Comparison of ENCODE assay signal across 8 cellular contexts in the genomic region with DNA sequence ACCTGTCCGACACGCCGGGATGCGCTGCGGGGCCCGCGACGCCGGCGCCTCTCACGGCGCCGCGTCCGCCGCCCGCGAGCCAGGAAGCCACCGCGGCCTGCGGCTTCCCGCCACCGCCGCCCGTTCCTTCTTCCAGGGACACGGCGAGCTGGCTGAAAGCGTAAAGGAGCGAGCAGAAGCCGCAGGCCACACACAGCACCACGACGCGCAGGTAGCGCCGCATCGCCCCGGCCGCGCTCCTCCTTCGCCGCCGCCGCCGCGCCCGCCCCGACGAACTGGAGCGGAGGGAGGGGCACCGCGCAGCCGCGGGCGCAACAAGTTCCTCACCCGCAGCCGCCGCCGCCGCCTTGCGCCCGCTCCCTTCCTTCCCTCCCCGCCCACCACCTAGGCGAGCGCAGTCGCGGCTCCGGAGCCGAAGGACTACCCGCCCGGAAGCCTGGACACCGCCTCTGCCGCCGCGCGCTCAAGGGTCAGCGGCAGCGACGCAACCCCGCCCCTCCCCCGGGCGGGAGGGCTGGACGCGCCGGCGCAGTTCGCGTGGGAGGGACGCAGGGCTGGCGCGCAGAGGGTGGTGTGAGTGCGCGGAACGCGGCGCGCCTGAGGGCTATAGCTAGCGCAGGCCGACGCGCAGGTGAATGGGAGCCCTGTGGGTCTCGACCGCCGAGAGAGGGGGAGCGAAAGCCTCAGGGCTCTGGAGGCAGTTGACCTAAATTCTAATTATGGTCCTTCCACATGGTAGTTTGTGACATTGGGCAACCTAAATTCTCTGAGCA. TPM values are rescaled to one million over a fixed set of nuclear protein-coding genes. Genes with fewer than 3 reads are reported as not detected.
A peak's percentile ranks its signal among the peaks of the same experiment; 100 is the strongest.
DNase-seq lines count a peak whose midpoint lies in the region; ATAC-seq and TF ChIP-seq lines count a peak whose summit lies in the region.

A gene with protein sequence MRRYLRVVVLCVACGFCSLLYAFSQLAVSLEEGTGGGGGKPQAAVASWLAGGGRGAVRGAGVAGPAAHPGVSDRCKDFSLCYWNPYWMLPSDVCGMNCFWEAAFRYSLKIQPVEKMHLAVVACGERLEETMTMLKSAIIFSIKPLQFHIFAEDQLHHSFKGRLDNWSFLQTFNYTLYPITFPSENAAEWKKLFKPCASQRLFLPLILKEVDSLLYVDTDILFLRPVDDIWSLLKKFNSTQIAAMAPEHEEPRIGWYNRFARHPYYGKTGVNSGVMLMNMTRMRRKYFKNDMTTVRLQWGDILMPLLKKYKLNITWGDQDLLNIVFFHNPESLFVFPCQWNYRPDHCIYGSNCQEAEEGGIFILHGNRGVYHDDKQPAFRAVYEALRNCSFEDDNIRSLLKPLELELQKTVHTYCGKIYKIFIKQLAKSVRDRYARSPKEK (minus strand): TSS at position 451 of the 773 bp plus-strand sequence. CDS start 228 bp downstream, at position 223.

- no peaks in the 10 kb centered on the region for H3K27me3 Mint-ChIP-seq in activated B cell treated with CpG ODN at 0.5 μM for 24 hours

- H3K9me3 ChIP-seq in spleen, result no peaks in the 10 kb centered on the region

- ATAC-seq in GM18873 (IDR thresholded peaks at IDR 0.05; ENCODE audit: low FRiP score, unreplicated experiment) (peak; percentile 91), HG03135 (IDR thresholded peaks at IDR 0.05; ENCODE audit: unreplicated experiment) (peak; percentile 93), activated B cell treated with CpG ODN at 0.5 μM for 24 hours (ENCODE audit: low read depth) (peak; percentile 94)

- H3K4me3 ChIP-seq in AG04449 (ENCODE audit: low read depth, low read length), result peak within 1 kb of the TSS; percentile 69
- H3K4me3 ChIP-seq in spleen, result peak within 1 kb of the TSS; percentile 69 to 90 (median 76)

- intact Hi-C loops in activated B cell treated with CpG ODN at 0.5 μM for 24 hours (cut with micrococcal nuclease), result loop anchor here (1.0 to 5.0 kb wide), 9 partner anchors 8 to 1614 kb away; a partner anchor contains a TSS
- intact Hi-C loops in spleen (cut with DNase I; ENCODE audit: low total_unique reads), result loop anchor here (10.0 kb wide), 1 partner anchor 90 kb away; a partner anchor contains a TSS

- POLR2A ChIA-PET in AG04449 (lab: Yijun Ruan, JAX), result no interaction called here
- POLR2A ChIA-PET in activated B cell treated with CpG ODN at 0.5 μM for 24 hours (lab: Charles Lee), result interaction anchor here (0.6 to 1.2 kb wide), 3 partner anchors 12 to 182 kb away, joined by 3 to 5 read pairs (median 4); a partner anchor contains a TSS

- TF ChIP-seq POLR2A in spleen (IDR thresholded peaks at IDR 0.05), result peak in 2 of 3 donors; percentile 59 to 69

- H3K9me3 Mint-ChIP-seq in activated B cell treated with CpG ODN at 0.5 μM for 24 hours, result no peaks in the 10 kb centered on the region

- H3K4me3 Mint-ChIP-seq in activated B cell treated with CpG ODN at 0.5 μM for 24 hours, result peak within 1 kb of the TSS; percentile 95

- H3K27me3 ChIP-seq in spleen (replicated peaks in 1 of 7), result no peaks in the 10 kb centered on the region

- H3K4me1 ChIP-seq in spleen, result peaks cover 13 to 55% (median 35%) of the 10 kb centered on the region in 6 donors

- peaks cover 40% of the 10 kb centered on the region for H3K4me1 Mint-ChIP-seq in activated B cell treated with CpG ODN at 0.5 μM for 24 hours

- TF ChIP-seq CTCF in AG04449 (IDR thresholded peaks at IDR 0.05; ENCODE audit: insufficient read depth, low read length, missing control alignments) (no peak), activated B cell treated with CpG ODN at 0.5 μM for 24 hours (IDR thresholded peaks at IDR 0.05) (no peak), spleen (IDR thresholded peaks at IDR 0.05 in 8 of 11, conservative IDR thresholded peaks at IDR 0.05 in 3 of 11) (peak in 3 of 11 experiments; percentile 7 to 28 (median 25))

- DNase-seq in AG04449 (ENCODE audit: low read depth, low spot score) (no peak), NCI-H2196 treated with DMSO at 0.1 percent for 48 hours (lab: John Stamatoyannopoulos, UW; ENCODE audit: unreplicated experiment) (peak; percentile 88), activated B cell treated with CpG ODN at 0.5 μM for 24 hours (peak; percentile 87), caudate nucleus (lab: John Stamatoyannopoulos, UW) (peak in 60 of 61 donors; percentile 10 to 90 (median 77)), inferior parietal cortex (ENCODE audit: extremely low spot score) (peak; percentile 90), spleen (peak; percentile 98)

- no peaks in the 10 kb centered on the region for H3K36me3 ChIP-seq in spleen

- WGBS in spleen, 5 donors, result 0 to 2% (median 0%) methylated on average over 11 to 104 of the region's 104 CpGs

- peaks cover 2% of the 10 kb centered on the region for H3K36me3 Mint-ChIP-seq in activated B cell treated with CpG ODN at 0.5 μM for 24 hours (ENCODE audit: low read depth)

- H3K27ac Mint-ChIP-seq in activated B cell treated with CpG ODN at 0.5 μM for 24 hours, result peak within 1 kb of the TSS; percentile 83

- peak within 1 kb of the TSS; percentile 79 for H3K27ac ChIP-seq in caudate nucleus (ENCODE audit: low read depth, low read length)
- H3K27ac ChIP-seq in spleen, result peak within 1 kb of the TSS; percentile 66 to 95 (median 91)

- CTCF ChIA-PET in AG04449 (lab: Yijun Ruan, JAX) (interaction anchor here (1.1 kb wide), 1 partner anchor 16 kb away, joined by 3 read pairs; no protein-coding TSS in a partner anchor), activated B cell treated with CpG ODN at 0.5 μM for 24 hours (lab: Charles Lee) (interaction anchor here (0.7 kb wide), 1 partner anchor 10 kb away, joined by 3 read pairs; no protein-coding TSS in a partner anchor)

RNA-seq across cellular contexts. Expression of the gene that starts here (rescaled TPM):
- total RNA-seq in activated B cell treated with CpG ODN at 0.5 μM for 24 hours (6.9 and 7.9 TPM in 2 replicates), spleen (10 to 100 TPM; 10.5 to 21.7 (median 13.7) TPM)
- 1 to 10 TPM; 1.6 to 2.6 (median 1.7) TPM for polyA plus RNA-seq in spleen
